Comparison of ENCODE assay signal across 1 cellular context in genomic region chr4:69910016-69910782, GRCh38.
A peak's percentile ranks its signal among the peaks of the same experiment; 100 is the strongest.
TF ChIP-seq lines count a peak whose summit lies in the region.

No MANE protein-coding gene starts in this region.

TF ChIP-seq in GM12878, 131 proteins besides CTCF, POLR2A, EP300 and RAD21 (continued from another document):
- no peak for TF ChIP-seq HDGF (IDR thresholded peaks at IDR 0.05)
- TF ChIP-seq HDAC2 (IDR thresholded peaks at IDR 0.05): no peak
- peak; percentile 57 for TF ChIP-seq MTA2 (IDR thresholded peaks at IDR 0.05; ENCODE audit: low read depth)
- TF ChIP-seq ZNF217 (IDR thresholded peaks at IDR 0.05): peak; percentile 77; the same call in 1 of the 2 replicates
- TF ChIP-seq ZBED1 (IDR thresholded peaks at IDR 0.05; ENCODE audit: borderline replicate concordance): peak; percentile 28; the same call in 1 of the 2 replicates
- no peak for TF ChIP-seq CBFB (IDR thresholded peaks at IDR 0.05; ENCODE audit: low read depth)
- peak; percentile 50; the same call in 1 of the 2 replicates for TF ChIP-seq RUNX3 (IDR thresholded peaks at IDR 0.05; ENCODE audit: low read length)
- TF ChIP-seq MEF2B (IDR thresholded peaks at IDR 0.05; ENCODE audit: partially characterized antibody, poor library complexity, severe bottlenecking): peak; percentile 41
- no peak for TF ChIP-seq CHD2 (IDR thresholded peaks at IDR 0.05; ENCODE audit: borderline replicate concordance, low read depth, low read length)
- TF ChIP-seq SUZ12 (IDR thresholded peaks at IDR 0.05; ENCODE audit: unreplicated experiment): no peak
- no peak for TF ChIP-seq IRF3 (IDR thresholded peaks at IDR 0.05)
- peak; percentile 44; the same call in 1 of the 2 replicates for TF ChIP-seq CREM (IDR thresholded peaks at IDR 0.05; ENCODE audit: low read depth)
- TF ChIP-seq SIN3A (IDR thresholded peaks at IDR 0.05; ENCODE audit: low read depth, low read length): no peak
- no peak for TF ChIP-seq BCLAF1 (IDR thresholded peaks at IDR 0.05)
- peak; percentile 33; the same call in 1 of the 2 replicates for TF ChIP-seq FOXM1 (IDR thresholded peaks at IDR 0.05; ENCODE audit: low read depth, low read length)
- no peak for TF ChIP-seq YY1 (IDR thresholded peaks at IDR 0.05; ENCODE audit: low read depth, low read length)
- TF ChIP-seq WRNIP1 (IDR thresholded peaks at IDR 0.05; ENCODE audit: borderline replicate concordance, low read depth, low read length): no peak
- no peak for TF ChIP-seq BCL3 (IDR thresholded peaks at IDR 0.05; ENCODE audit: borderline replicate concordance, insufficient read depth, low read depth, low read length, poor library complexity, severe bottlenecking)
- TF ChIP-seq ZNF622 (IDR thresholded peaks at IDR 0.05): no peak
- no peak for TF ChIP-seq ELK1 (IDR thresholded peaks at IDR 0.05; ENCODE audit: low read depth, low read length)
- TF ChIP-seq HDAC6 (IDR thresholded peaks at IDR 0.05; ENCODE audit: unreplicated experiment): no peak
- no peak for TF ChIP-seq RBBP5 (conservative IDR thresholded peaks at IDR 0.05)
- TF ChIP-seq JUNB (IDR thresholded peaks at IDR 0.05): peak; percentile 87
- peak; percentile 16; the same call in 1 of the 2 replicates for TF ChIP-seq SPI1 (IDR thresholded peaks at IDR 0.05; ENCODE audit: borderline replicate concordance, insufficient read depth, low read depth, low read length)
- TF ChIP-seq SKIL (IDR thresholded peaks at IDR 0.05; ENCODE audit: low read depth, poor library complexity, severe bottlenecking): no peak
- no peak for TF ChIP-seq SIX5 (IDR thresholded peaks at IDR 0.05; ENCODE audit: low read depth, low read length, severe bottlenecking)
- TF ChIP-seq SMC3 (IDR thresholded peaks at IDR 0.05; ENCODE audit: borderline replicate concordance, low read length): no peak
- TF ChIP-seq IRF4 (IDR thresholded peaks at IDR 0.05; ENCODE audit: low read depth, low read length): 0 out of 2 replicates have a peak, but pooled peaks have one; percentile 26
- 0 out of 2 replicates have a peak, but pooled peaks have one; percentile 57 for TF ChIP-seq DPF2 (IDR thresholded peaks at IDR 0.05)
- no peak for TF ChIP-seq PAX8 (IDR thresholded peaks at IDR 0.05)
- peak; percentile 89 for TF ChIP-seq NFIC (IDR thresholded peaks at IDR 0.05; ENCODE audit: low read depth, low read length)
- TF ChIP-seq GATAD2B (conservative IDR thresholded peaks at IDR 0.05; ENCODE audit: low read depth): no peak
- peak; percentile 48 to 49; a peak in 2 of 4 replicates for TF ChIP-seq IKZF2 (IDR thresholded peaks at IDR 0.05)
- no peak for TF ChIP-seq ZNF687 (IDR thresholded peaks at IDR 0.05)
- no peak for TF ChIP-seq EGR1 (IDR thresholded peaks at IDR 0.05; ENCODE audit: borderline replicate concordance in 1 of 2, low read depth in 2 of 2, low read length in 2 of 2)
- TF ChIP-seq CREB1 (IDR thresholded peaks at IDR 0.05; ENCODE audit: low read depth): 0 out of 2 replicates have a peak, but pooled peaks have one; percentile 17
- TF ChIP-seq FOS (IDR thresholded peaks at IDR 0.05; ENCODE audit: borderline replicate concordance, extremely low read depth, insufficient read length): no peak
- TF ChIP-seq NR2C2 (IDR thresholded peaks at IDR 0.05; ENCODE audit: borderline replicate concordance, control insufficient read depth, insufficient read length, low read depth): no peak
- no peak for TF ChIP-seq RCOR1 (conservative IDR thresholded peaks at IDR 0.05; ENCODE audit: low read depth, low read length)
- 0 out of 2 replicates have a peak, but pooled peaks have one; percentile 20 for TF ChIP-seq MEF2A (IDR thresholded peaks at IDR 0.05; ENCODE audit: insufficient read depth, low read depth, low read length)
- TF ChIP-seq ETV6 (conservative IDR thresholded peaks at IDR 0.05 in 1 of 2, IDR thresholded peaks at IDR 0.05 in 1 of 2; ENCODE audit: borderline replicate concordance in 1 of 2, low read depth in 1 of 2): peak in 1 of 2 experiments; percentile 55; a peak in 1 of 4 replicates
- TF ChIP-seq BCL11A (IDR thresholded peaks at IDR 0.05; ENCODE audit: low read depth, low read length): 0 out of 2 replicates have a peak, but pooled peaks have one; percentile 8
- no peak for TF ChIP-seq REST (IDR thresholded peaks at IDR 0.05; ENCODE audit: low read depth, low read length)
TF ChIP-seq in GM12878: peak in this region for 19.
